Comparison of ENCODE assay signal across 19 cellular contexts in the genomic region with DNA sequence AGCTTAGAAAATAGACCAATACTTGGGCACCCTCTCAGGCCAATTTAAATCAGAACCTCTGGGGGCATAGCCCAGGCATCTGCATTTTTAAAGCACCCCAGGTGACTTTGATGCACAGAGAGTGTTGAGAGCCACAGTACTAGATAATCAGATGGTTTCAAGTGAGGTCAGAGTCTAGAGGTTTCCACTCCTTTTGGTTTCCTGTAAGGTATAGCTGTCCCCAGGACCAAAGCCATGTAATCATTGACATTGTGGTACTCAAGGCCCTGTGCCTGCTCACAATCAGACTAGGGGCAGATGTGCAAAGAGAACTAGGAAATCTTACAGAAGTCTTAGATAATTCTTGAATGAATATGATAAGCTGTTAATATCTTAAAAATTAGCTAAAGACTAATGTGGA. TPM values are rescaled to one million over a fixed set of nuclear protein-coding genes. Genes with fewer than 3 reads are reported as not detected.
DNase-seq lines count a peak whose midpoint lies in the region; ATAC-seq, FAIRE-seq and TF ChIP-seq lines count a peak whose summit lies in the region.
"Had no signal": no experiment of that assay in that cellular context is flagged by ENCODE, and none has a peak within 500 bp of the region (broad histone marks: within the 10 kb centered on the region; RNA-seq: fewer than 3 reads in every experiment).

No MANE protein-coding gene starts in this region.

- no peak overlapping the region for H3K27ac ChIP-seq in neural progenitor cell
- H3K27ac ChIP-seq in osteoblast (ENCODE audit: low read depth, low read length), result no peak overlapping the region
- H3K27ac ChIP-seq: upper lobe of left lung had no signal

- POLR2A ChIA-PET in HEK293T (lab: Yijun Ruan, JAX), result no interaction called here

- no peaks in the 10 kb centered on the region for H3K27me3 ChIP-seq in neural progenitor cell
- no peaks in the 10 kb centered on the region for H3K27me3 ChIP-seq in osteoblast (ENCODE audit: insufficient read depth, low read length)
- H3K27me3 ChIP-seq: upper lobe of left lung had no signal

- H3K4me1 ChIP-seq in neural progenitor cell (peaks cover 24% of the 10 kb centered on the region), osteoblast (ENCODE audit: insufficient read depth, low read length) (no peaks in the 10 kb centered on the region)

- H3K9ac ChIP-seq in neural progenitor cell, result no peak overlapping the region

- H3K4me3 Mint-ChIP-seq in neural progenitor cell, result no peak overlapping the region
- H3K4me3 Mint-ChIP-seq: activated naive CD8-positive, alpha-beta T cell treated with anti-CD3 and anti-CD28 coated beads for 36 hours; HFFc6 had no signal

- no peaks in the 10 kb centered on the region for H3K9me3 Mint-ChIP-seq in neural progenitor cell
- H3K9me3 Mint-ChIP-seq: activated naive CD8-positive, alpha-beta T cell treated with anti-CD3 and anti-CD28 coated beads for 36 hours; HFFc6 had no signal

- H3K27me3 Mint-ChIP-seq in neural progenitor cell (ENCODE audit: insufficient read depth, low read depth), result no peaks in the 10 kb centered on the region

- H4K20me1 ChIP-seq in neural progenitor cell (ENCODE audit: low read depth), result no peaks in the 10 kb centered on the region
- no peaks in the 10 kb centered on the region for H4K20me1 ChIP-seq in osteoblast (ENCODE audit: insufficient read depth, low read length)

- H3K4me1 Mint-ChIP-seq in neural progenitor cell, result peaks cover 29% of the 10 kb centered on the region
- H3K4me1 Mint-ChIP-seq: activated naive CD8-positive, alpha-beta T cell treated with anti-CD3 and anti-CD28 coated beads for 36 hours had no signal

- H3K36me3 ChIP-seq in neural progenitor cell (no peaks in the 10 kb centered on the region), osteoblast (ENCODE audit: insufficient read depth, low read length) (no peaks in the 10 kb centered on the region)
- H3K36me3 ChIP-seq: upper lobe of left lung had no signal

- H3K9me3 ChIP-seq in neural progenitor cell (ENCODE audit: low read depth), result no peaks in the 10 kb centered on the region
- no peaks in the 10 kb centered on the region for H3K9me3 ChIP-seq in osteoblast (ENCODE audit: low read depth, low read length)
- H3K9me3 ChIP-seq: upper lobe of left lung had no signal

- H3K4me2 ChIP-seq in neural progenitor cell (no peak overlapping the region), osteoblast (ENCODE audit: insufficient read depth, low read length) (no peak overlapping the region)

- no peaks in the 10 kb centered on the region for H3F3A ChIP-seq in neural progenitor cell (ENCODE audit: low read depth)

- H3K27ac Mint-ChIP-seq in neural progenitor cell, result no peak overlapping the region
- H3K27ac Mint-ChIP-seq: activated naive CD8-positive, alpha-beta T cell treated with anti-CD3 and anti-CD28 coated beads for 36 hours; HFFc6 had no signal

- no peaks in the 10 kb centered on the region for H3K36me3 Mint-ChIP-seq in neural progenitor cell
- H3K36me3 Mint-ChIP-seq: activated naive CD8-positive, alpha-beta T cell treated with anti-CD3 and anti-CD28 coated beads for 36 hours had no signal

- ATAC-seq in GM19468 (IDR thresholded peaks at IDR 0.05; ENCODE audit: extremely low read depth, unreplicated experiment) (peak; percentile 36), HG02852 (IDR thresholded peaks at IDR 0.05; ENCODE audit: unreplicated experiment) (peak; percentile 44), HG03469 (IDR thresholded peaks at IDR 0.05; ENCODE audit: unreplicated experiment) (peak; percentile 85)
- ATAC-seq: Panc1 had no signal

- TF ChIP-seq CTCF in neural progenitor cell (IDR thresholded peaks at IDR 0.05) (no peak), osteoblast (IDR thresholded peaks at IDR 0.05; ENCODE audit: extremely low read depth, low read depth, low read length) (no peak)

- no peaks in the 10 kb centered on the region for H3K79me2 ChIP-seq in neural progenitor cell (ENCODE audit: low read depth)
- no peaks in the 10 kb centered on the region for H3K79me2 ChIP-seq in osteoblast (ENCODE audit: insufficient read depth, low read length)

- DNase-seq in GM18507 (ENCODE audit: extremely low spot score, insufficient read length, low read depth) (no peak), neural progenitor cell (ENCODE audit: low spot score) (no peak), osteoblast (ENCODE audit: insufficient read length, low spot score, missing footprints) (no peak), NAMALWA (ENCODE audit: low spot score) (no peak), HEK293T (ENCODE audit: extremely low spot score) (no peak)
- DNase-seq: activated CD4-positive, CD25-positive, alpha-beta regulatory T cell treated with anti-CD3 and anti-CD28 coated beads, Interleukin-2, amount 50 U/mL, for 72 hours; activated naive CD8-positive, alpha-beta T cell treated with anti-CD3 and anti-CD28 coated beads for 36 hours; cerebellar nuclear complex; GDM1; HFFc6; NCI-H1105 treated with DMSO at 0.1 percent for 48 hours; NCI-H446 treated with DMSO at 0.1 percent for 48 hours; upper lobe of left lung had no signal

- CTCF ChIA-PET in HEK293T (lab: Yijun Ruan, JAX), result no interaction called here

- H2AFZ ChIP-seq in neural progenitor cell (replicated peaks), result no peak overlapping the region
- H2AFZ ChIP-seq in osteoblast (ENCODE audit: low read length), result no peak overlapping the region

- H3K4me3 ChIP-seq in neural progenitor cell (no peak overlapping the region), osteoblast (ENCODE audit: insufficient read depth, low read length) (no peak overlapping the region)
- H3K4me3 ChIP-seq: upper lobe of left lung had no signal

- FAIRE-seq in GM18507 (lab: Jason Lieb, UNC), result peak; percentile 79
- FAIRE-seq: endothelial cell of umbilical vein, islet of Langerhans had no signal

TF ChIP-seq in HEK293T, 16 proteins besides CTCF, POLR2A, EP300 and RAD21:
- TF ChIP-seq L3MBTL2 (conservative IDR thresholded peaks at IDR 0.05) (no peak), TARDBP (IDR thresholded peaks at IDR 0.05) (no peak), SUZ12 (IDR thresholded peaks at IDR 0.05) (no peak), HDGF (IDR thresholded peaks at IDR 0.05; ENCODE audit: borderline replicate concordance) (no peak), FOXK2 (IDR thresholded peaks at IDR 0.05) (no peak), BHLHE40 (IDR thresholded peaks at IDR 0.05; ENCODE audit: borderline replicate concordance) (no peak), ARNT (IDR thresholded peaks at IDR 0.05) (no peak), LEF1 (IDR thresholded peaks at IDR 0.05; ENCODE audit: borderline replicate concordance) (no peak), ELF4 (IDR thresholded peaks at IDR 0.05) (no peak)

RNA-seq across cellular contexts. Expression of gene FILIP1, which starts 9.1 kb away (rescaled TPM):
- total RNA-seq in neural progenitor cell (ENCODE audit: low replicate concordance) (17.8 and 22.6 TPM in 2 replicates), osteoblast (under 0.01 and 0.29 TPM in 2 replicates)
- total RNA-seq: activated naive CD8-positive, alpha-beta T cell treated with anti-CD3 and anti-CD28 coated beads for 36 hours had no signal

Comparison
In these comparisons a context has a peak if more than half of its experiments do, and no peak if none do; other contexts are left out.
1. RNA of gene FILIP1, which starts 9.1 kb away (total RNA-seq): 17.8 to 22.6 TPM in neural progenitor cell; under 0.01 to 0.29 TPM in osteoblast; every median in the first group is over 10 times any median in the second.
2. Peak in every context shown above with its lines, with median percentiles within 50 percentile points of each other: ATAC-seq.